In the genomic region with DNA sequence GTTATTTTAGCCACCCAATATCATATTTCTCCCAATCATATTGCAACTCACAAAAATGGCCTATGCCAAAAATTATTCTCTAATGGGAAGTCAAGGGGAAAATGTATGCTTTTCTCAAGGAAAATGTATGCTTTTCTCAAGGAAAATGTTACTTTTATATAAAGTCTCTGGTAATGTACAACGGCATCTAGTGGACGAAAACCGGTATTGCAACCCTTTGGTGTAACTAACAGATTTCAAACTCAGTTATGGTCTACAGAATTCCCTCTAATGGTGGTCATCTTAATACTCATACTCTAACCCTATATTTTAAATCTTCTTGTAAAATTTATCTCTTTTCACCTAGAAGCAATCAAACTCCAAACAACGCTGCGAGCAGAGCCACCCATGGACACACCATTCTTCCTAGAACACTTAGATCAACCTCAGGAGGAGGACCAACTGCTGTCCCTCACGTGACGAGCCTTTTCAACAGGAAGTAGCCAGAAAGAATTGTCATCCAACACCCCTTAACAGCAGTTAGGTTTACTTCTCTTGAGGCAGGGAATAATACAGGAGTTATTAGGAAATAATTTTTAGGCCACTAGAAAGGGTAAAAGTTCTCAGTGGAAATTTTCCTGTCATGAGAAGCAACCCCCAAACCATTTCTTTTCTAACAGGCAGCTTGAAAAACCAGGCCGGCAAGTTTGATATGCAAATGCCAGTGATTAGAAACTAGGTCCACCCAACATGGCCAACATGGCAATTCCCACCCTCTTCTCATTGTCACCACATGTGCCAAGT, we compare ENCODE assay signal across 8 cellular contexts. TPM values are rescaled to one million over a fixed set of nuclear protein-coding genes. Genes with fewer than 3 reads are reported as not detected.
A peak's percentile ranks its signal among the peaks of the same experiment; 100 is the strongest.
DNase-seq lines count a peak whose midpoint lies in the region; ATAC-seq and TF ChIP-seq lines count a peak whose summit lies in the region.

No MANE protein-coding gene starts in this region.

- TF ChIP-seq CTCF in SK-N-SH (IDR thresholded peaks at IDR 0.05), result peak; percentile 92
- peak; percentile 64 to 88 (median 80) for TF ChIP-seq CTCF in esophagus muscularis mucosa (IDR thresholded peaks at IDR 0.05)
- TF ChIP-seq CTCF in osteoblast (IDR thresholded peaks at IDR 0.05; ENCODE audit: extremely low read depth, low read depth, low read length), result peak; percentile 87

- no peak overlapping the region; a peak in 1 of 4 replicates for H3K4me3 ChIP-seq in SK-N-SH (ENCODE audit: low read depth in 2 of 2, low read length in 1 of 2)
- no peak overlapping the region for H3K4me3 ChIP-seq in esophagus muscularis mucosa
- H3K4me3 ChIP-seq in osteoblast (ENCODE audit: insufficient read depth, low read length), result no peak overlapping the region

- peaks cover 7% of the 10 kb centered on the region for H3F3A ChIP-seq in SK-N-SH (replicated peaks; ENCODE audit: insufficient read depth)

- no peaks in the 10 kb centered on the region for H3K9me2 ChIP-seq in SK-N-SH

- H3K9me3 ChIP-seq in SK-N-SH (no peaks in the 10 kb centered on the region), esophagus muscularis mucosa (no peaks in the 10 kb centered on the region), osteoblast (ENCODE audit: low read depth, low read length) (no peaks in the 10 kb centered on the region)

- CTCF ChIA-PET in SK-N-SH (lab: Yijun Ruan, JAX), result interaction anchor here (0.9 to 1.0 kb wide), 2 partner anchors 26 to 425 kb away, joined by 3 read pairs; no protein-coding TSS in a partner anchor

- H3K4me1 ChIP-seq in SK-N-SH (ENCODE audit: control insufficient read depth in 1 of 2, insufficient read depth in 2 of 2, low read depth in 1 of 2, low read length in 1 of 2) (no peaks in the 10 kb centered on the region), esophagus muscularis mucosa (no peaks in the 10 kb centered on the region), osteoblast (ENCODE audit: insufficient read depth, low read length) (no peaks in the 10 kb centered on the region)

- intact Hi-C loops in esophagus muscularis mucosa (cut with DNase I), result no loop called here

- TF ChIP-seq POLR2A in esophagus muscularis mucosa (IDR thresholded peaks at IDR 0.05; ENCODE audit: low read depth), result no peak

- H2AFZ ChIP-seq in SK-N-SH (ENCODE audit: low read depth) (no peak overlapping the region), osteoblast (ENCODE audit: low read length) (no peak overlapping the region)

- DNase-seq in NCI-H2196 (lab: John Stamatoyannopoulos, UW; ENCODE audit: unreplicated experiment) (peak; percentile 6), NCI-H2196 treated with DMSO at 0.1 percent for 48 hours (lab: John Stamatoyannopoulos, UW; ENCODE audit: unreplicated experiment) (no peak), HCEC 1CT (peak; percentile 44), SK-N-SH (peak; percentile 52), esophagus muscularis mucosa (ENCODE audit: extremely low spot score) (no peak), osteoblast (ENCODE audit: insufficient read length, low spot score, missing footprints) (no peak), NCI-H187 treated with DMSO at 0.1 percent for 48 hours (lab: John Stamatoyannopoulos, UW) (no peak)

- H3K4me2 ChIP-seq in SK-N-SH (no peak overlapping the region), osteoblast (ENCODE audit: insufficient read depth, low read length) (no peak overlapping the region)

- H3K36me3 ChIP-seq in SK-N-SH (replicated peaks in 1 of 2; ENCODE audit: control insufficient read depth in 1 of 2, insufficient read depth in 2 of 2, low read length in 1 of 2) (no peaks in the 10 kb centered on the region), esophagus muscularis mucosa (no peaks in the 10 kb centered on the region), osteoblast (ENCODE audit: insufficient read depth, low read length) (no peaks in the 10 kb centered on the region)

- no peaks in the 10 kb centered on the region for H4K20me1 ChIP-seq in SK-N-SH (ENCODE audit: insufficient read depth)
- no peaks in the 10 kb centered on the region for H4K20me1 ChIP-seq in osteoblast (ENCODE audit: insufficient read depth, low read length)

- TF ChIP-seq EP300 in SK-N-SH (IDR thresholded peaks at IDR 0.05; ENCODE audit: borderline replicate concordance in 1 of 2, low read depth in 1 of 2, low read length in 1 of 2) (no peak), esophagus muscularis mucosa (IDR thresholded peaks at IDR 0.05) (no peak)

- H3K27ac ChIP-seq in SK-N-SH (ENCODE audit: low read depth in 2 of 2, low read length in 1 of 2) (no peak overlapping the region), esophagus muscularis mucosa (replicated peaks in 1 of 4) (no peak overlapping the region), osteoblast (ENCODE audit: low read depth, low read length) (no peak overlapping the region)

- H3K27me3 ChIP-seq in SK-N-SH (ENCODE audit: insufficient read depth), result peaks cover 47% of the 10 kb centered on the region
- H3K27me3 ChIP-seq in esophagus muscularis mucosa, result no peaks in the 10 kb centered on the region
- H3K27me3 ChIP-seq in osteoblast (ENCODE audit: insufficient read depth, low read length), result no peaks in the 10 kb centered on the region

- WGBS in SK-N-SH (ENCODE audit: low lambda C conversion rate), result 0% methylated on average over 8 of the region's 8 CpGs
- 24% methylated on average over 8 of the region's 8 CpGs for WGBS in esophagus muscularis mucosa

- no peak for ATAC-seq in GM18907 (IDR thresholded peaks at IDR 0.05; ENCODE audit: unreplicated experiment)

- no peak overlapping the region for H3K9ac ChIP-seq in SK-N-SH

- H3K79me2 ChIP-seq in SK-N-SH (ENCODE audit: insufficient read depth), result no peaks in the 10 kb centered on the region
- H3K79me2 ChIP-seq in osteoblast (ENCODE audit: insufficient read depth, low read length), result no peaks in the 10 kb centered on the region

- TF ChIP-seq RAD21 in SK-N-SH (IDR thresholded peaks at IDR 0.05; ENCODE audit: low read length), result peak; percentile 32; the same call in 1 of the 2 replicates

- POLR2A ChIA-PET in SK-N-SH (lab: Yijun Ruan, JAX), result no interaction called here

TF ChIP-seq in SK-N-SH, 30 proteins besides CTCF, POLR2A, EP300 and RAD21:
- TF ChIP-seq SMC3 (IDR thresholded peaks at IDR 0.05; ENCODE audit: low read depth, low read length) (peak; percentile 33), REST (IDR thresholded peaks at IDR 0.05; ENCODE audit: low read depth, low read length) (no peak)
TF ChIP-seq in SK-N-SH: peak in this region for 1.

RNA-seq across cellular contexts. Expression of gene APOBEC1, which starts 20.1 kb away (rescaled TPM):
- polyA plus RNA-seq in SK-N-SH (2012; rRNA removed), result not detected in 2 replicates
- not detected in 2 replicates for polyA plus RNA-seq in SK-N-SH (2012; cell fraction: cytosol; rRNA removed)
- polyA plus RNA-seq in SK-N-SH (2012; cell fraction: nucleus; rRNA removed), result not detected in 2 replicates
- not detected for total RNA-seq in esophagus muscularis mucosa
- total RNA-seq in osteoblast, result not detected in 2 replicates

RNA-seq across cellular contexts. Expression of gene GDF3, which starts 50.0 kb away (rescaled TPM):
- not detected in 2 replicates for polyA plus RNA-seq in SK-N-SH (2012; rRNA removed)
- not detected in 2 replicates for polyA plus RNA-seq in SK-N-SH (2012; cell fraction: cytosol; rRNA removed)
- not detected in 2 replicates for polyA plus RNA-seq in SK-N-SH (2012; cell fraction: nucleus; rRNA removed)
- total RNA-seq in esophagus muscularis mucosa (under 1 TPM in 2 of 4 donors, not detected in 2; 0.26 to 0.40 TPM), osteoblast (not detected in 2 replicates)

Comparison
In these comparisons a context has a peak if more than half of its experiments do, and no peak if none do; other contexts are left out.
1. DNase-seq: peak in NCI-H2196 (single experiment), HCEC 1CT (single experiment) and SK-N-SH (single experiment); none in NCI-H2196 treated with DMSO at 0.1 percent for 48 hours (single experiment), esophagus muscularis mucosa (single experiment), osteoblast (single experiment) and NCI-H187 treated with DMSO at 0.1 percent for 48 hours (single experiment).
2. Peak in every context shown above with its lines, with median percentiles within 50 percentile points of each other: CTCF ChIP-seq.